ENCODE assay signal across 1 cellular context in the genomic region with DNA sequence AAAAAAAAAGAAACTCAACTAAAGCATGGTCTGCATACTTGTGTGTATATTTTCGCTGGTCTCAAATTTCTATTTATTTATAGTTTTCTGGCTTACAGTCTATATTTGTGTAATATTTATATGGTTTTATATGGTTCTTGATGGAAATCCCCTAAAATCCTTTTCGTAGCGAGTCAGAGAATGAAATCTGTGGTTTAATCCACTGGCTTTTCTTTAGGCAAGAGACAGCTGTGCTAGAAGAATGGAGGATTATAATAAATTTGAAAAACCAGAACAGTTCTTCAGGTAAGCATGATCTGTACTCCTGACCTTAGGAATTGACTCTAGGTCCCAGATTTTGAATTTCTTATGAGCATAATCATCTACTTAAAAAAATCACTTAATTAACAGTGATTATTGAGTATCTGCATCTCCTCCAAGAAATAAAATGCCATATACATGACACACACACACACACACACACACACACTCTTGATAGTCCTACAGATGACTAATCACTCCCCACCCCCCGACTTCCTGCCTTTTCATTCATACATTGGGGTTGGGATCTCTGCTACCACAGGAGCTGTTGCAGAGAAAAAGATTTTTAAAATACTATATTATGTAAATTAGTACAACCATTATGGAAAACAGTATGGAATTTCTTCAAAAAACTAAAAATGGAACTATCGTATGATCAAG.
TF ChIP-seq lines count a peak whose summit lies in the region.

No MANE protein-coding gene starts in this region.

TF ChIP-seq in IMR-90, 13 proteins besides CTCF, POLR2A, EP300 and RAD21:
- peak; percentile 44; the same call in 1 of the 2 replicates for TF ChIP-seq NFE2L2 (IDR thresholded peaks at IDR 0.05; ENCODE audit: low read depth, low read length)
- peak; percentile 84 for TF ChIP-seq FOS (IDR thresholded peaks at IDR 0.05; ENCODE audit: low read depth, low read length)
- no peak for TF ChIP-seq RCOR1 (IDR thresholded peaks at IDR 0.05; ENCODE audit: insufficient replicate concordance, low read length)
- TF ChIP-seq SMC3 (IDR thresholded peaks at IDR 0.05; ENCODE audit: low read depth, low read length), result no peak
- TF ChIP-seq BHLHE40 (IDR thresholded peaks at IDR 0.05; ENCODE audit: low read depth, low read length), result peak; percentile 16; the same call in 1 of the 2 replicates
- no peak for TF ChIP-seq MXI1 (IDR thresholded peaks at IDR 0.05; ENCODE audit: borderline replicate concordance, low read depth, low read length)
